1 cellular context compared by ENCODE assay signal in the genomic region with DNA sequence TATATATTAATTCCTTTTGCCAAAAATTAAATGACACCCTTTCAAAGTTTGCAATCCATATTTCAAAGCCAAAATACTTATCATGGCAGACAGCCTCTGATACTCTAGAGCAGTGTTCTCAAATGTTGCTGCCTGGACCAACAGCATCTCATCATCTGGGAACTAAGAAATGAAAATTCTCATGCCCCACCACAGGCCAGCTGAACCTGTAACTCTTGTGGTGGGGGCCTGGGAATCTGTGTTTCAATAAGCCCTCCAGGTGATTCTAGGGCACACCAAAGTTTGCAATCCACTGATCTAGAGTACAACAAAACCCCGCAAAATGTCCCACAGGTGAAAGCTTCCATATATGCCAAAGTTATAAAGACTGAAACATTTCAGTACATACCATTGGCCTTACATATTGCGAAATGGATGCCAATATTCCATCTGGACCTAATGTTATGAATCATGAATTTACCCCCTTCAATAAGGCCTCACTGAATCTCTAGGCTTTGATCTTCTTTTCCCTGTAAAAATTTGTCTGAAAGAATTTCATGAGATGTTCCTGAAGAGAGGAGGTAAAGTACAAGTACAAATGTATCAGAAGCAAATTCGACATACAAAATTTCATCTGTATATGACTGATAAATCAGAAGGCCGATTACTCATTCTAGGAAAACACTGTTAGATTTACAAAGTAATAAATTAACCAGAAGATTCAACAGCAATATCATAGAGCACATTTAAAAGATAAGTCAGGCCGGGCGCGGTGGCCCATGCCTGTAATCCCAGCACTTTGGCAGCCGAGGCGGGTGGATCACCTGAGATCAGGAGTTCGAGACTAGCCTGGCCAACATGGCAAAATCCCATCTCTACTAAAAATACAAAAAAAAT.
A peak's percentile ranks its signal among the peaks of the same experiment; 100 is the strongest.
TF ChIP-seq lines count a peak whose summit lies in the region.

No MANE protein-coding gene starts in this region.

TF ChIP-seq in IMR-90, 13 proteins besides CTCF, POLR2A, EP300 and RAD21:
- TF ChIP-seq MAFK (IDR thresholded peaks at IDR 0.05; ENCODE audit: low read depth, low read length): no peak
- TF ChIP-seq RFX5 (IDR thresholded peaks at IDR 0.05; ENCODE audit: low read depth, low read length): no peak
- no peak for TF ChIP-seq FOS (IDR thresholded peaks at IDR 0.05; ENCODE audit: low read depth, low read length)
- peak; percentile 97 for TF ChIP-seq CEBPB (IDR thresholded peaks at IDR 0.05; ENCODE audit: low read depth, low read length)
- TF ChIP-seq MAZ (IDR thresholded peaks at IDR 0.05; ENCODE audit: borderline replicate concordance, low read depth, low read length): no peak
